ENCODE assay signal across 1 cellular context in the genomic region with DNA sequence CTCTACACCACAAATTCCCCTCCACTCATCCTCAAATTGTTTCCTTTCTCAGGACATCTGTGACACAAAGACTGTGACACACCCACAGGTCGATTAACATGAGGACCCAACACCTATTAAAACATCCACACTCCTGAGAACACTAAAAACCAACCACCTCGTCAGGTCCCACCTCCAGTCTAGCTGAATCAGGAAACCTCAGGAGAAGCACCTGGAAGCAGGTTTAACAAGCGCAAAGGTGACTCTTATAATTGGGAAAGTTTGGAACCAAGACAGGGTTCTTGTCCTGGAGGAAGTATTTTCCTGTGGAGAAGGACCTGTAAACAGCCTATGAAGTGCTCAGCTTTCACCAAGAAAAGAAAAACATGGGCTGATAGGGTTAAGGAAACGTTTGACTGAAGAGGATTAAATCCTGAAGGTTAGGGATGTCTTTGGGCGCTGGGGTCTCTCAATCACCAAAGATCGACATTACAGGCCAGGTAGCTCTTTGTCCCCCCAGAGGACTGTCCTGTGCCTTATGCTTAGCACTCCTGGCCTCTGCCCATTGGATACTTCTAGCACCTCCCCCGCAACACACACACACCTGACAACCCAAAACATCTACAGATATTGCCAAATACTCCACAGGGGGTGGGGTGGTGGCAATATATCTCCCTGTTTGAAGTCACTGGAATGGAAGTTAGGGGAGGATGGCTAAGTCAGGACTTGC.
A peak's percentile ranks its signal among the peaks of the same experiment; 100 is the strongest.
TF ChIP-seq lines count a peak whose summit lies in the region.

No MANE protein-coding gene starts in this region.

TF ChIP-seq in H1, 55 proteins besides CTCF, POLR2A, EP300 and RAD21:
- peak; percentile 52; the same call in 1 of the 2 replicates for TF ChIP-seq POLR2AphosphoS5 (IDR thresholded peaks at IDR 0.05; ENCODE audit: low read depth, low read length)
